ENCODE assay signal across 11 cellular contexts in the genomic region with DNA sequence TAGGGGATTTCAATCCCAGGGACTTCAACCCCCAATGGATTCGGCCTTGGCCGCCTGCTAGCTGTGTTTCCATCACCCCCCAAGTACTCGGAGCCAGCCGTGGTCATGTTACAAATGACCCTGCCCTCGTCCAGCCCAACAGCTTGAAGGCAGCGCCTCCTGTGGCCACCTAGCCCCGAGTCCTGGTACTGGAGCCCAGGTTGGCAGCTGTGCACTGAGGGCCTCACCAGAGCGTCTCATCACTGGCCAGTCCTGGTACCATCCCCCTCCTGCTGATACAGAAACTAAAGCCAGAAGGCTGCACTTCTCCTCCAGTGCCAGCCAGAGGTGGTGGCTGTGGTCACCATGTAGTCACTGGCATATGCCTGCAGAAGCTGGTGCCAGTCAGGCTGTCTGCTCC. TPM values are rescaled to one million over a fixed set of nuclear protein-coding genes. Genes with fewer than 3 reads are reported as not detected.
DNase-seq lines count a peak whose midpoint lies in the region; ATAC-seq and TF ChIP-seq lines count a peak whose summit lies in the region.
"Had no signal": no experiment of that assay in that cellular context is flagged by ENCODE, and none has a peak within 500 bp of the region (broad histone marks: within the 10 kb centered on the region; RNA-seq: fewer than 3 reads in every experiment).

No MANE protein-coding gene starts in this region.

- H3K27ac ChIP-seq in heart left ventricle, result no peak overlapping the region
- H3K27ac ChIP-seq: SK-N-MC had no signal

- DNase-seq in heart left ventricle (peak in 1 of 5 donors; percentile 43), Right ventricle myocardium superior (no peak), RPMI7951 (ENCODE audit: low read depth) (peak; percentile 66), fibroblast of villous mesenchyme (ENCODE audit: low read depth) (no peak), OCI-M2 (lab: John Stamatoyannopoulos, UW; ENCODE audit: unreplicated experiment) (no peak), NCI-H1930 (lab: John Stamatoyannopoulos, UW) (no peak)
- DNase-seq: activated naive CD4-positive, alpha-beta T cell; CD8-positive, alpha-beta T cell had no signal

- peaks cover 0 to 1% (median 0%) of the 10 kb centered on the region in 12 donors for H3K9me3 ChIP-seq in heart left ventricle

- intact Hi-C loops in heart left ventricle (cut with DNase I) (no loop called here), Right ventricle myocardium superior (cut with DNase I) (no loop called here)

- no peak overlapping the region for H3K4me3 ChIP-seq in heart left ventricle
- no peak overlapping the region for H3K4me3 ChIP-seq in fibroblast of villous mesenchyme (ENCODE audit: low read depth, low read length)
- H3K4me3 ChIP-seq: SK-N-MC had no signal

- H3K4me1 ChIP-seq in heart left ventricle, result no peaks in the 10 kb centered on the region

- 45 to 54% (median 49%) methylated on average over 8 of the region's 8 CpGs for WGBS in heart left ventricle, 4 donors

- H3K36me3 ChIP-seq in heart left ventricle, result peaks cover 0 to 21% (median 0%) of the 10 kb centered on the region in 9 donors

- TF ChIP-seq POLR2A in heart left ventricle (IDR thresholded peaks at IDR 0.05), result no peak

- H3K27me3 ChIP-seq in heart left ventricle, result no peaks in the 10 kb centered on the region

- TF ChIP-seq CTCF in heart left ventricle (IDR thresholded peaks at IDR 0.05) (peak in 8 of 12 donors; percentile 11 to 35 (median 30)), fibroblast of villous mesenchyme (IDR thresholded peaks at IDR 0.05; ENCODE audit: insufficient read depth, low read depth, low read length) (peak; percentile 27)

- peak in 3 of 4 donors; percentile 42 to 61 (median 44) for ATAC-seq in heart left ventricle
- no peak for ATAC-seq in Right ventricle myocardium superior (ENCODE audit: poor library complexity)
- no peak for ATAC-seq in GM19467 (IDR thresholded peaks at IDR 0.05; ENCODE audit: unreplicated experiment)
- ATAC-seq in HG03439 (IDR thresholded peaks at IDR 0.05; ENCODE audit: unreplicated experiment), result no peak
- ATAC-seq: CD8-positive, alpha-beta T cell had no signal

RNA-seq across cellular contexts. Expression of a gene that starts 44.9 kb away (rescaled TPM):
- 10 to 100 TPM in 6 of 9 donors, 1 to 10 TPM in 3; 8.9 to 24.4 (median 10.2) TPM for total RNA-seq in heart left ventricle
- polyA plus RNA-seq in heart left ventricle, result 10 to 100 TPM in 1 of 2 donors, 1 to 10 TPM in 1; 8.5 to 18.7 TPM
- 10.3 TPM for total RNA-seq in Right ventricle myocardium superior
- 36.0 and 36.5 TPM in 2 replicates for total RNA-seq in RPMI7951 (2014; rRNA removed; shearing (Covaris generic))
- 39.0 and 49.7 TPM in 2 replicates for total RNA-seq in fibroblast of villous mesenchyme

Comparison
In these comparisons a context has a peak if more than half of its experiments do, and no peak if none do; other contexts are left out.
1. ATAC-seq: peak in heart left ventricle (3 of 4); none in Right ventricle myocardium superior (single experiment), GM19467 (single experiment) and HG03439 (single experiment).